Comparison of ENCODE assay signal across 8 cellular contexts in the genomic region with DNA sequence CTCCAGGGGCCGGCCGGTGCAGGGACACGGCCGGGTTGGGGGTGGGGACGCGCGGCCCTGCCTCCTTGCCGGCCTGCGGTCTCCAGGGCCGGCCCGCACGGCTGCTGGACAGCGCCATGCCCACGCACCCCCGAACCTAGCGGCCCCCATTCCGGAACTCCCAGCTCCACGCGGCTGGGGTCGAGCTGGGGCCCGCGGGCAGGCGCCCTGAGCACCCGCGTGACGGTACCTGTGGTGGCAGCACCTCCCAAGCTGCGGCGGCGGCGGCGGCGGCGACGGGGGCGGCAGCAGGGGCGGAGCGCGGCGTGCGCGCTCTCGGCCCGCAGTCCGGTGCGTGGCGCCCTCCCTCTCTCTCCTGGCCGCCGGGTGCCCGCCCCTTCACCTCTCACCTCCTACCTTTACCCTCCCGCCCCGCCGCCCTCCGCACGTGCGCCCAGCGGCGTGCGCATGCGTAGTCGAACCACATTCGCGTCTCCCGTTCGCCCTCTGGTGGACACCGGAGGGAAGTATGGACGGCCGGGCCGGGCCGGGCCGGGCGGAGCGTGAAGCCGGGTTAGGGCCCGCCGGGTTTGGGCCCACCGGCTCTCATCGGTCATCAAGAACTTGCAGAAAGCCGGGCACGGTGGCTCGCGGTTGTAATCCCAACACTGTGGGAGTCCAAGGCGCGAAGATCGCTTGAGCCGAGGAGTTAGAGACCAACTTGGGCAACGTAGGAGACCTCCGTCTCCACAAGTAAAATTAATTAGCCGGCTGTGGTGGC. TPM values are rescaled to one million over a fixed set of nuclear protein-coding genes. Genes with fewer than 3 reads are reported as not detected.
DNase-seq lines count a peak whose midpoint lies in the region; ATAC-seq, FAIRE-seq and TF ChIP-seq lines count a peak whose summit lies in the region.

A gene (minus strand): TSS at position 372 of the 760 bp plus-strand sequence. CDS start 32,948 bp downstream, outside the sequence.

- H3K36me3 ChIP-seq in astrocyte (ENCODE audit: insufficient read depth, low read length): no peaks in the 10 kb centered on the region
- no peaks in the 10 kb centered on the region for H3K36me3 ChIP-seq in aorta (ENCODE audit: control insufficient read depth in 1 of 2, insufficient read depth in 2 of 2, low read length in 1 of 2)

- no peaks in the 10 kb centered on the region for H3K36me3 Mint-ChIP-seq in astrocyte (ENCODE audit: low read depth, unreplicated experiment)

- H3K4me3 ChIP-seq in astrocyte (ENCODE audit: insufficient read depth, low read depth, low read length) (peak within 1 kb of the TSS; percentile 92), aorta (ENCODE audit: low read length in 2 of 2) (peak within 1 kb of the TSS; percentile 75 to 98)

- H3K27me3 ChIP-seq in astrocyte (ENCODE audit: insufficient read depth, low read length) (no peaks in the 10 kb centered on the region), aorta (ENCODE audit: control insufficient read depth in 1 of 2, insufficient read depth in 2 of 2, low read length in 1 of 2) (no peaks in the 10 kb centered on the region)

- H3K4me2 ChIP-seq in astrocyte (ENCODE audit: low read length): peak within 1 kb of the TSS; percentile 91

- H3K27me3 Mint-ChIP-seq in astrocyte (ENCODE audit: low read depth, unreplicated experiment): no peaks in the 10 kb centered on the region

- no peaks in the 10 kb centered on the region for H3K4me1 ChIP-seq in astrocyte (ENCODE audit: insufficient read depth, low read length)
- H3K4me1 ChIP-seq in aorta (ENCODE audit: control insufficient read depth in 1 of 2, insufficient read depth in 2 of 2, low read length in 2 of 2): no peaks in the 10 kb centered on the region

- intact Hi-C loops in aorta (cut with DNase I): loop anchor here (1.0 to 2.0 kb wide), 2 partner anchors 54 to 55 kb away; no protein-coding TSS in a partner anchor

- H2AFZ ChIP-seq in astrocyte (ENCODE audit: low read depth, low read length): peak within 1 kb of the TSS; percentile 82

- H3K9ac ChIP-seq in astrocyte (ENCODE audit: low read length): peak within 1 kb of the TSS; percentile 80

- no peaks in the 10 kb centered on the region for H3K9me3 Mint-ChIP-seq in astrocyte (ENCODE audit: unreplicated experiment)

- H3K27ac ChIP-seq in astrocyte (ENCODE audit: low read depth, low read length): peak within 1 kb of the TSS; percentile 28
- H3K27ac ChIP-seq in aorta (ENCODE audit: low read depth in 1 of 2, low read length in 2 of 2): peak within 1 kb of the TSS in 1 of 2 donors; percentile 87

- FAIRE-seq in GM18507 (lab: Jason Lieb, UNC) (peak; percentile 86), astrocyte (lab: Jason Lieb, UNC) (no peak)

- DNase-seq in GM18507 (ENCODE audit: extremely low spot score, insufficient read length, low read depth) (peak; percentile 92), NCI-H1930 (lab: John Stamatoyannopoulos, UW) (peak; percentile 76 to 83), T-helper 22 cell (ENCODE audit: low read depth) (peak; percentile 92), astrocyte (ENCODE audit: low read depth) (peak; percentile 27), hepatic stellate cell (ENCODE audit: low spot score) (peak; percentile 89), renal cortical epithelial cell (ENCODE audit: low read depth) (peak; percentile 44), aorta (peak; percentile 94 to 98)

- H3K4me3 Mint-ChIP-seq in astrocyte (ENCODE audit: unreplicated experiment): peak within 1 kb of the TSS; percentile 92

- peak; percentile 86 for ATAC-seq in HG02938 (IDR thresholded peaks at IDR 0.05; ENCODE audit: unreplicated experiment)
- peak; percentile 98 for ATAC-seq in aorta (ENCODE audit: low FRiP score)

- H3K27ac Mint-ChIP-seq in astrocyte (ENCODE audit: unreplicated experiment): peak within 1 kb of the TSS; percentile 58

- peaks cover 38% of the 10 kb centered on the region for H3K79me2 ChIP-seq in astrocyte (ENCODE audit: insufficient read depth, low read length)

- peaks cover 4% of the 10 kb centered on the region for H3K4me1 Mint-ChIP-seq in astrocyte (ENCODE audit: low read depth, unreplicated experiment)

- peaks cover 24% of the 10 kb centered on the region for H4K20me1 ChIP-seq in astrocyte (ENCODE audit: insufficient read depth, low read length)

- TF ChIP-seq CTCF in astrocyte (IDR thresholded peaks at IDR 0.05; ENCODE audit: insufficient read depth, low read depth, low read length): peak; percentile 43

- 2 to 3% methylated on average over 59 to 88 of the region's 88 CpGs for WGBS in aorta, 2 donors

- H3K9me3 ChIP-seq in astrocyte (ENCODE audit: insufficient read depth, low read depth, low read length): no peaks in the 10 kb centered on the region
- H3K9me3 ChIP-seq in aorta (ENCODE audit: control insufficient read depth, low read length): no peaks in the 10 kb centered on the region

RNA-seq across cellular contexts. Expression of the gene that starts here (rescaled TPM):
- 47.9 TPM in 2 replicates for total RNA-seq in astrocyte
- 37.9 and 91.4 TPM in 2 replicates for total RNA-seq in renal cortical epithelial cell
- 10 to 100 TPM; 57.4 to 66.1 TPM for total RNA-seq in aorta
- 10 to 100 TPM; 13.9 to 53.0 TPM for polyA plus RNA-seq in aorta

Comparison
In these comparisons a context has a peak if more than half of its experiments do, and no peak if none do; other contexts are left out.
1. DNase-seq: peak in every context shown above with its lines; median percentile 96 in aorta; 92 in GM18507; 92 in T-helper 22 cell; 89 in hepatic stellate cell; 80 in NCI-H1930; 44 in renal cortical epithelial cell; 27 in astrocyte.